8 cellular contexts compared by ENCODE assay signal in genomic region chr3:172138792-172139507, GRCh38.
DNase-seq lines count a peak whose midpoint lies in the region; ATAC-seq and TF ChIP-seq lines count a peak whose summit lies in the region.

No MANE protein-coding gene starts in this region.

- H3K36me3 ChIP-seq in HUES48 (ENCODE audit: control insufficient read depth, insufficient read depth, low read length), result no peaks in the 10 kb centered on the region
- peaks cover 0 to 15% (median 0%) of the 10 kb centered on the region in 9 donors for H3K36me3 ChIP-seq in heart left ventricle

- no peak for TF ChIP-seq POLR2A in heart left ventricle (IDR thresholded peaks at IDR 0.05)

- TF ChIP-seq CTCF in heart left ventricle (IDR thresholded peaks at IDR 0.05), result no peak

- H3K9me3 ChIP-seq in HUES48 (ENCODE audit: control insufficient read depth, insufficient read depth, low read length) (no peaks in the 10 kb centered on the region), heart left ventricle (peaks cover 0 to 9% (median 0%) of the 10 kb centered on the region in 12 donors)

- WGBS in heart left ventricle, 4 donors, result 59 to 65% (median 63%) methylated on average over 6 of the region's 6 CpGs

- peak; percentile 31 for ATAC-seq in GM19372 (IDR thresholded peaks at IDR 0.05; ENCODE audit: low read depth, unreplicated experiment)
- ATAC-seq in heart left ventricle, result peak; percentile 28 to 75 (median 58)
- ATAC-seq in sciatic nerve, result peak; percentile 72

- H3K4me1 ChIP-seq in HUES48 (ENCODE audit: control insufficient read depth, insufficient read depth, low read length), result peaks cover 85% of the 10 kb centered on the region
- H3K4me1 ChIP-seq in heart left ventricle, result peaks cover 27 to 100% (median 77%) of the 10 kb centered on the region in 12 donors

- H3K4me3 ChIP-seq in HUES48 (ENCODE audit: low read depth, low read length), result peak overlapping the region; percentile 31; the same call in 1 of the 2 replicates
- no peak overlapping the region for H3K4me3 ChIP-seq in heart left ventricle

- peak overlapping the region; percentile 56 for H3K9ac ChIP-seq in HUES48 (ENCODE audit: low read depth, low read length)

- DNase-seq in CD1c-positive myeloid dendritic cell (ENCODE audit: extremely low spot score), result peak; percentile 88
- peak; percentile 50 to 56 for DNase-seq in activated T-cell treated with anti-CD3 and anti-CD28 coated beads, Interleukin-2, amount 50 U/mL, for 48 hours
- peak in 4 of 5 donors; percentile 56 to 63 (median 56) for DNase-seq in heart left ventricle
- peak; percentile 70 for DNase-seq in sciatic nerve (ENCODE audit: low spot score)
- DNase-seq in KG1 (lab: John Stamatoyannopoulos, UW), result no peak
- no peak for DNase-seq in dedifferentiated amniotic fluid mesenchymal stem cell (ENCODE audit: extremely low spot score)

- H3K27ac ChIP-seq in HUES48 (ENCODE audit: low read depth, low read length) (peak overlapping the region; percentile 90), heart left ventricle (peak overlapping the region in 11 of 12 donors; percentile 16 to 92 (median 68))

- intact Hi-C loops in heart left ventricle (cut with DNase I), result loop anchor here in 1 of 10 donors (5.0 kb wide), 1 partner anchor 37 kb away; no protein-coding TSS in a partner anchor
- intact Hi-C loops in sciatic nerve (cut with DNase I), result no loop called here

- H3K27me3 ChIP-seq in HUES48 (ENCODE audit: control insufficient read depth, insufficient read depth, low read length) (no peaks in the 10 kb centered on the region), heart left ventricle (no peaks in the 10 kb centered on the region)

Comparison
In these comparisons a context has a peak if more than half of its experiments do, and no peak if none do; other contexts are left out.
1. DNase-seq: peak in CD1c-positive myeloid dendritic cell (single experiment), activated T-cell treated with anti-CD3 and anti-CD28 coated beads, Interleukin-2, amount 50 U/mL, for 48 hours (2 of 2), heart left ventricle (4 of 5) and sciatic nerve (single experiment); none in KG1 (single experiment) and dedifferentiated amniotic fluid mesenchymal stem cell (single experiment).
2. Peak in every context shown above with its lines, with median percentiles within 50 percentile points of each other: ATAC-seq.